ENCODE assay signal across 14 cellular contexts in genomic region chr15:72341361-72341760, GRCh38. TPM values are rescaled to one million over a fixed set of nuclear protein-coding genes. Genes with fewer than 3 reads are reported as not detected.
DNase-seq lines count a peak whose midpoint lies in the region; TF ChIP-seq lines count a peak whose summit lies in the region.
"Had no signal": no experiment of that assay in that cellular context is flagged by ENCODE, and none has a peak within 500 bp of the region (broad histone marks: within the 10 kb centered on the region; RNA-seq: fewer than 3 reads in every experiment).

No MANE protein-coding gene starts in this region.

- peaks cover 10% of the 10 kb centered on the region for H3K36me3 Mint-ChIP-seq in Caco-2 (ENCODE audit: insufficient read depth, unreplicated experiment)
- H3K36me3 Mint-ChIP-seq in mesothelial cell of epicardium = peaks cover 15% of the 10 kb centered on the region

- H3K4me3 Mint-ChIP-seq in Caco-2 (ENCODE audit: unreplicated experiment) (no peak overlapping the region), mesothelial cell of epicardium (no peak overlapping the region)
- H3K4me3 Mint-ChIP-seq: activated CD4-positive, alpha-beta memory T cell treated with anti-CD3 and anti-CD28 coated beads, Interleukin-2, amount 10 ng/mL, durations not matched to agents 7 days and 5 days had no signal

- in situ Hi-C loops in astrocyte of the cerebellum (cut with HindIII; ENCODE audit: low sequenced_read_pairs) = no loop called here

- no peaks in the 10 kb centered on the region for H3K4me1 ChIP-seq in Caco-2

- H3K9me3 Mint-ChIP-seq in Caco-2 (ENCODE audit: unreplicated experiment) (no peaks in the 10 kb centered on the region), mesothelial cell of epicardium (no peaks in the 10 kb centered on the region)
- H3K9me3 Mint-ChIP-seq: activated CD4-positive, alpha-beta memory T cell treated with anti-CD3 and anti-CD28 coated beads, Interleukin-2, amount 10 ng/mL, durations not matched to agents 7 days and 5 days had no signal

- TF ChIP-seq CTCF in Caco-2 (IDR thresholded peaks at IDR 0.05; ENCODE audit: insufficient read depth in 1 of 2, low read depth in 1 of 2, low read length in 1 of 2, severe bottlenecking in 1 of 2, unreplicated experiment in 1 of 2) (peak in 1 of 2 experiments; percentile 53), HFF-Myc (IDR thresholded peaks at IDR 0.05; ENCODE audit: low read depth, low read length, missing control alignments) (peak; percentile 15), astrocyte of the cerebellum (IDR thresholded peaks at IDR 0.05; ENCODE audit: low read depth, low read length, missing control alignments) (peak; percentile 9), mesothelial cell of epicardium (IDR thresholded peaks at IDR 0.05; ENCODE audit: unreplicated experiment) (peak; percentile 48), lower leg skin (IDR thresholded peaks at IDR 0.05) (no peak)

- no peaks in the 10 kb centered on the region; the same call in 1 of the 2 replicates for H3K36me3 ChIP-seq in Caco-2 (ENCODE audit: control insufficient read depth, insufficient read depth, low read length)

- 84 to 86% methylated on average over 6 of the region's 6 CpGs for WGBS in lower leg skin, 2 donors

- no peak overlapping the region for H3K4me3 ChIP-seq in Caco-2 (ENCODE audit: low read depth, low read length)
- H3K4me3 ChIP-seq in HFF-Myc (replicated peaks; ENCODE audit: low read depth, low read length) = no peak overlapping the region
- H3K4me3 ChIP-seq in astrocyte of the cerebellum (ENCODE audit: low read depth, low read length) = no peak overlapping the region
- H3K4me3 ChIP-seq in lower leg skin (ENCODE audit: low read depth, poor library complexity, severe bottlenecking) = no peak overlapping the region

- POLR2A ChIA-PET in Caco-2 (lab: Charles Lee) = no interaction called here

- H3K9me3 ChIP-seq in Caco-2 = no peaks in the 10 kb centered on the region

- H3K4me1 Mint-ChIP-seq in Caco-2 (ENCODE audit: low read depth, unreplicated experiment) = no peaks in the 10 kb centered on the region
- H3K4me1 Mint-ChIP-seq in mesothelial cell of epicardium = peaks cover 8% of the 10 kb centered on the region
- H3K4me1 Mint-ChIP-seq: activated CD4-positive, alpha-beta memory T cell treated with anti-CD3 and anti-CD28 coated beads, Interleukin-2, amount 10 ng/mL, durations not matched to agents 7 days and 5 days had no signal

- CTCF ChIA-PET in Caco-2 (lab: Charles Lee) = interaction anchor here (0.6 kb wide), 2 partner anchors 27 to 46 kb away, joined by 3 to 4 read pairs; no protein-coding TSS in a partner anchor

- BruUV-seq in Caco-2 (replicated peaks; lab: Mats Ljungman, UMichigan) = no TSS peak

- DNase-seq in Caco-2 (peak; percentile 40 to 55), HFF-Myc (ENCODE audit: extremely low read depth, low read depth) (no peak), astrocyte of the cerebellum (ENCODE audit: low read depth) (no peak), mesothelial cell of epicardium (ENCODE audit: low spot score in 2 of 2, unreplicated experiment in 2 of 2) (no peak), LoVo (ENCODE audit: low spot score) (no peak), lower leg skin (ENCODE audit: low spot score in 2 of 2) (no peak), NCI-H1436 treated with DMSO at 0.1 percent for 48 hours (lab: John Stamatoyannopoulos, UW) (no peak), GM03348 (ENCODE audit: low spot score) (no peak)
- DNase-seq: activated CD4-positive, alpha-beta memory T cell treated with anti-CD3 and anti-CD28 coated beads, Interleukin-2, amount 10 ng/mL, durations not matched to agents 7 days and 5 days; NCI-H146; SIG-M5 had no signal

- intact Hi-C loops in Caco-2 (cut with micrococcal nuclease; ENCODE audit: unreplicated experiment) (loop anchor here (5.0 to 10.0 kb wide), 2 partner anchors 133 to 246 kb away; partner anchors contain the start of gene ARIH1), lower leg skin (cut with DNase I; ENCODE audit: low total_unique reads) (no loop called here)

- TF ChIP-seq POLR2A in lower leg skin (IDR thresholded peaks at IDR 0.05) = no peak

- H3K27me3 Mint-ChIP-seq in Caco-2 (ENCODE audit: insufficient read depth, unreplicated experiment) (no peaks in the 10 kb centered on the region), mesothelial cell of epicardium (ENCODE audit: low read depth) (no peaks in the 10 kb centered on the region)
- H3K27me3 Mint-ChIP-seq: activated CD4-positive, alpha-beta memory T cell treated with anti-CD3 and anti-CD28 coated beads, Interleukin-2, amount 10 ng/mL, durations not matched to agents 7 days and 5 days had no signal

- H3K27ac Mint-ChIP-seq in Caco-2 (ENCODE audit: unreplicated experiment) (no peak overlapping the region), mesothelial cell of epicardium (no peak overlapping the region)
- H3K27ac Mint-ChIP-seq: activated CD4-positive, alpha-beta memory T cell treated with anti-CD3 and anti-CD28 coated beads, Interleukin-2, amount 10 ng/mL, durations not matched to agents 7 days and 5 days had no signal

- H3K27me3 ChIP-seq in Caco-2 (replicated peaks; ENCODE audit: control insufficient read depth, insufficient read depth, low read length) = no peaks in the 10 kb centered on the region

RNA-seq across cellular contexts. Expression of gene CELF6, which starts 21.4 kb away (rescaled TPM):
- total RNA-seq in Caco-2 (2022) (not detected in 2 replicates), mesothelial cell of epicardium (1.2 to 1.9 TPM (median 1.3 TPM) in 3 replicates), lower leg skin (1 to 10 TPM; 1.2 to 1.8 (median 1.5) TPM)
- total RNA-seq: pulmonary artery endothelial cell had no signal

RNA-seq across cellular contexts. Expression of gene HEXA, which starts 34.5 kb away (rescaled TPM):
- 151 and 153 TPM in 2 replicates for total RNA-seq in Caco-2 (2022)
- total RNA-seq in mesothelial cell of epicardium = 91.5 to 98.6 TPM (median 98.4 TPM) in 3 replicates
- 10 to 100 TPM; 35.7 to 61.2 (median 48.3) TPM for total RNA-seq in lower leg skin

RNA-seq across cellular contexts. Expression of gene TMEM202, which starts 56.7 kb away (rescaled TPM):
- total RNA-seq in Caco-2 (2022) (not detected in 2 replicates), mesothelial cell of epicardium (not detected in 3 replicates), lower leg skin (not detected)
- total RNA-seq: activated CD4-positive, alpha-beta memory T cell treated with anti-CD3 and anti-CD28 coated beads, Interleukin-2, amount 10 ng/mL, durations not matched to agents 7 days and 5 days; fibroblast of lung; liver; pulmonary artery endothelial cell had no signal

Comparison
In these comparisons a context has a peak if more than half of its experiments do, and no peak if none do; other contexts are left out.
1. DNase-seq: peak in Caco-2 (2 of 2); none in HFF-Myc (single experiment), astrocyte of the cerebellum (single experiment), mesothelial cell of epicardium (0 of 2), LoVo (single experiment), lower leg skin (0 of 2), NCI-H1436 treated with DMSO at 0.1 percent for 48 hours (single experiment) and GM03348 (single experiment).
2. CTCF ChIP-seq: peak in HFF-Myc (single experiment), astrocyte of the cerebellum (single experiment) and mesothelial cell of epicardium (single experiment); none in lower leg skin (0 of 3).